8 cellular contexts compared by ENCODE assay signal in genomic region chr1:32215629-32216505, GRCh38. TPM values are rescaled to one million over a fixed set of nuclear protein-coding genes. Genes with fewer than 3 reads are reported as not detected.
DNase-seq lines count a peak whose midpoint lies in the region; ATAC-seq and TF ChIP-seq lines count a peak whose summit lies in the region.

No MANE protein-coding gene starts in this region.

- H3K27ac ChIP-seq in left lung, result no peak overlapping the region

- TF ChIP-seq CTCF in AG09309 (IDR thresholded peaks at IDR 0.05; ENCODE audit: control insufficient read depth, insufficient read depth, low read depth, low read length, missing control alignments) (peak; percentile 88), left lung (IDR thresholded peaks at IDR 0.05) (peak; percentile 62 to 76)

- H3K9me3 ChIP-seq in left lung, result no peaks in the 10 kb centered on the region

- peaks cover 4 to 15% of the 10 kb centered on the region in 2 donors for H3K4me1 ChIP-seq in left lung

- DNase-seq in AG09309 (ENCODE audit: low read depth) (no peak), NCI-H2227 (lab: John Stamatoyannopoulos, UW; ENCODE audit: unreplicated experiment) (peak; percentile 86), cerebellum (ENCODE audit: low spot score) (peak; percentile 43), left lung (peak in 1 of 2 donors; percentile 48)
- DNase-seq in activated CD4-positive, CD25-positive, alpha-beta regulatory T cell treated with anti-CD3 and anti-CD28 coated beads, Interleukin-2, amount 50 U/mL, for 16 hours (ENCODE audit: low read depth, low spot score), result peak; percentile 28
- peak in 2 of 3 donors; percentile 32 to 55 for DNase-seq in stimulated activated CD4-positive, alpha-beta T cell treated with anti-CD3 and anti-CD28 coated beads, TNF-alpha, amount 100 ng/mL, for 48 hours (ENCODE audit: low read depth in 3 of 3)

- ATAC-seq in GM21515 (IDR thresholded peaks at IDR 0.05; ENCODE audit: unreplicated experiment) (peak; percentile 49), left lung (peak; percentile 88), HG03045 (IDR thresholded peaks at IDR 0.05; ENCODE audit: unreplicated experiment) (no peak)

- no peaks in the 10 kb centered on the region for H3K27me3 ChIP-seq in left lung

- H3K4me3 ChIP-seq in AG09309 (ENCODE audit: control insufficient read depth, low read depth, low read length) (no peak overlapping the region), left lung (no peak overlapping the region)

- peaks cover 0 to 53% of the 10 kb centered on the region in 2 donors for H3K36me3 ChIP-seq in left lung

- intact Hi-C loops in left lung (cut with DNase I), result no loop called here

RNA-seq across cellular contexts. Expression of gene TMEM234, which starts 6.3 kb away (rescaled TPM):
- total RNA-seq in cerebellum, result 22.2 TPM
- 10 to 100 TPM; 19.3 to 21.0 TPM for total RNA-seq in left lung

RNA-seq across cellular contexts. Expression of gene EIF3I, which starts 6.3 kb away (rescaled TPM):
- 64.5 TPM for total RNA-seq in cerebellum
- 100 to 1,000 TPM; 118 to 172 TPM for total RNA-seq in left lung

RNA-seq across cellular contexts. Expression of gene DCDC2B, which starts 7.0 kb away (rescaled TPM):
- not detected for total RNA-seq in cerebellum
- 1 to 10 TPM in 1 of 2 donors, not detected in 1; 2.3 TPM for total RNA-seq in left lung

RNA-seq across cellular contexts. Expression of gene IQCC, which starts 10.4 kb away (rescaled TPM):
- total RNA-seq in cerebellum (3.1 TPM), left lung (1 to 10 TPM; 1.9 to 2.3 TPM)

RNA-seq across cellular contexts. Expression of gene CCDC28B, which starts 15.5 kb away (rescaled TPM):
- total RNA-seq in cerebellum, result 13.4 TPM
- total RNA-seq in left lung, result 1 to 10 TPM; 7.2 to 9.0 TPM
